Comparison of ENCODE assay signal across 20 cellular contexts in genomic region chr10:13143761-13144160, GRCh38.
"Had no signal": no experiment of that assay in that cellular context is flagged by ENCODE, and none has a peak within 500 bp of the region (broad histone marks: within the 10 kb centered on the region; RNA-seq: fewer than 3 reads in every experiment).

No MANE protein-coding gene starts in this region.

- H3K27ac ChIP-seq: breast epithelium, KMS-11, Peyer's patch, RWPE1 had no signal

- H3K9me3 ChIP-seq: Peyer's patch had no signal

- H3K4me1 ChIP-seq: breast epithelium, Peyer's patch had no signal

- H3K27me3 ChIP-seq: breast epithelium, Peyer's patch had no signal

- DNase-seq: activated CD4-positive, alpha-beta memory T cell treated with anti-CD3 and anti-CD28 coated beads, Interleukin-2, amount 10 ng/mL, durations not matched to agents 7 days and 5 days; activated CD4-positive, alpha-beta T cell treated with anti-CD3 and anti-CD28 coated beads for 1 hour; activated CD4-positive, alpha-beta T cell treated with anti-CD3 and anti-CD28 coated beads, Interleukin-2, amount 10 ng/mL, durations not matched to agents 7 days and 5 days; activated gamma-delta T cell; activated naive CD4-positive, alpha-beta T cell treated with anti-CD3 and anti-CD28 coated beads for 36 hours; activated T-cell treated with anti-CD3 and anti-CD28 coated beads for 4 hours; activated T-cell treated with anti-CD3 and anti-CD28 coated beads, Interleukin-2, amount 50 U/mL, for 48 hours; anterior cingulate cortex; caudate nucleus; MV-4-11; NCI-H1092 treated with DMSO at 0.1 percent for 48 hours; NCI-H1417 treated with DMSO at 0.1 percent for 48 hours; NCI-H1694 treated with DMSO at 0.1 percent for 48 hours; NCI-H2029 treated with DMSO at 0.1 percent for 48 hours; NCI-H510A treated with DMSO at 0.1 percent for 48 hours; Peyer's patch; Right ventricle myocardium superior had no signal

- H3K36me3 ChIP-seq: breast epithelium had no signal

- H3K4me3 ChIP-seq: breast epithelium, Peyer's patch had no signal
